ENCODE assay signal across 8 cellular contexts in the genomic region with DNA sequence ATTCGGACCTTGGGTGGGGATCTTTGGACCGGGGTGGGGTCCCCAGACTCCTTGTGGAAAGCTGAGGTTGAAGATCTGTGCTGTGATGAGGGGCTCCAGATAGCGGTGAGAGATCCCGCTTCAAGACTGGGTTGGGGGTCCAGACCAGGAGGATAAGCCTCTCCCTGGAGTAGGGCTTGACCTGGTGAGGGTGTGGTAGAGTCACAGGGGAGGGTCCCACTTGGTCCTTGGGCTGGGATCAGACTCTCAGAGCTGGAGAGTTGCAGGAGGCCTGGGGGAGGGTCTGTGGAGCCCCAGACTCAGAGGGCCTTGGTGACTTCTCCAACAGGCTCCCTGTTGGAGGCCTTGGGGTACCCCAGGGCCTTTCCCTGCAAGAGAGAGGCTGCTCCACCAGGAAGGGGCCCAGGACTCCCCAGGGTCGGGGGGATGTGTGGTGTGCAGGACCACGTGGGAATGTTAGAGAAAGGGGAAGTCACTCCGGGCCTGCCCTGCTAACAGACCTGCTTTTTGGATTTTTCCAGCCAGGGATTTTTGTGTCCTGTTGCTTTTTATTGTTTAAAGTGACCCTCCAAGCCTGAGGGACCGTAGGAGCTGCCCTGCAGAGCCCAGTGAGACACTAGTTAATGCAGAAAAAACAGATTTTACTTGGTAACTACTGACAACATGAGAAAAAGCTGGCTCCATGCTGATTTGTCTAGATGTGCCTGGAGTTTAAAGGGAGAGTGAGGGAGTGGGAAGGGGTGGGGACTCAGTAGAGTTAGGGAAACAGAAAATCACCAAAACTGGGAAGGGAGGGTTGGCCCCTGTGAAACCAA. TPM values are rescaled to one million over a fixed set of nuclear protein-coding genes. Genes with fewer than 3 reads are reported as not detected.
DNase-seq lines count a peak whose midpoint lies in the region; ATAC-seq and TF ChIP-seq lines count a peak whose summit lies in the region.

No MANE protein-coding gene starts in this region.

- DNase-seq in DND-41 = peak; percentile 55
- peak; percentile 50 for DNase-seq in HT-29 (ENCODE audit: low spot score)
- DNase-seq in activated B cell treated with CpG ODN at 0.5 μM for 24 hours = peak; percentile 34
- DNase-seq in fibroblast of gingiva (ENCODE audit: low read depth) = peak; percentile 77
- peak in 1 of 10 donors; percentile 14 for DNase-seq in naive thymus-derived CD8-positive, alpha-beta T cell
- no peak for DNase-seq in activated gamma-delta T cell (lab: John Stamatoyannopoulos, UW)
- no peak for DNase-seq in NCI-H1105 treated with DMSO at 0.1 percent for 48 hours (lab: John Stamatoyannopoulos, UW)

- H3K9me3 ChIP-seq in DND-41 (ENCODE audit: insufficient read depth, low read length, severe bottlenecking) = no peaks in the 10 kb centered on the region

- peaks cover 50% of the 10 kb centered on the region for H3K4me1 Mint-ChIP-seq in activated B cell treated with CpG ODN at 0.5 μM for 24 hours
- H3K4me1 Mint-ChIP-seq in naive thymus-derived CD8-positive, alpha-beta T cell = peaks cover 22 to 62% (median 47%) of the 10 kb centered on the region in 4 donors

- H3K36me3 ChIP-seq in DND-41 (ENCODE audit: insufficient read depth, low read length) = peaks cover 9% of the 10 kb centered on the region

- H3K27ac Mint-ChIP-seq in activated B cell treated with CpG ODN at 0.5 μM for 24 hours = peak overlapping the region; percentile 94
- peak overlapping the region; percentile 91 to 98 (median 96) for H3K27ac Mint-ChIP-seq in naive thymus-derived CD8-positive, alpha-beta T cell

- ATAC-seq in DND-41 (ENCODE audit: insufficient read depth, low read depth) (peak; percentile 21), activated B cell treated with CpG ODN at 0.5 μM for 24 hours (ENCODE audit: low read depth) (peak; percentile 36), HG03457 (IDR thresholded peaks at IDR 0.05; ENCODE audit: unreplicated experiment) (no peak)
- ATAC-seq in naive thymus-derived CD8-positive, alpha-beta T cell = peak; percentile 19 to 21

- peak overlapping the region; percentile 94 for H3K9ac ChIP-seq in DND-41 (ENCODE audit: low read depth, low read length)

- peaks cover 6% of the 10 kb centered on the region; the same call in 1 of the 2 replicates for H4K20me1 ChIP-seq in DND-41 (ENCODE audit: insufficient read depth, low read length)

- no peak for TF ChIP-seq CTCF in DND-41 (IDR thresholded peaks at IDR 0.05; ENCODE audit: borderline replicate concordance, extremely low read depth, low read length, poor library complexity, severe bottlenecking)
- no peak for TF ChIP-seq CTCF in activated B cell treated with CpG ODN at 0.5 μM for 24 hours (IDR thresholded peaks at IDR 0.05)

- H3K4me3 Mint-ChIP-seq in activated B cell treated with CpG ODN at 0.5 μM for 24 hours = peak overlapping the region; percentile 94
- H3K4me3 Mint-ChIP-seq in naive thymus-derived CD8-positive, alpha-beta T cell = peak overlapping the region; percentile 89 to 98 (median 92)

- H3K4me2 ChIP-seq in DND-41 (ENCODE audit: insufficient read depth, low read length) = peak overlapping the region; percentile 90

- H3K4me1 ChIP-seq in DND-41 (ENCODE audit: insufficient read depth, low read length) = peaks cover 41% of the 10 kb centered on the region

- no peaks in the 10 kb centered on the region for H3K27me3 Mint-ChIP-seq in activated B cell treated with CpG ODN at 0.5 μM for 24 hours
- H3K27me3 Mint-ChIP-seq in naive thymus-derived CD8-positive, alpha-beta T cell = no peaks in the 10 kb centered on the region

- peak overlapping the region; percentile 83 for H2AFZ ChIP-seq in DND-41 (ENCODE audit: low read depth, low read length)

- CTCF ChIA-PET in activated B cell treated with CpG ODN at 0.5 μM for 24 hours (lab: Charles Lee) = interaction anchor here (0.5 to 2.5 kb wide), 4 partner anchors 11 to 267 kb away, joined by 3 to 10 read pairs (median 3); no protein-coding TSS in a partner anchor

- H3K79me2 ChIP-seq in DND-41 (ENCODE audit: insufficient read depth, low read length) = peaks cover 66% of the 10 kb centered on the region

- POLR2A ChIA-PET in activated B cell treated with CpG ODN at 0.5 μM for 24 hours (lab: Charles Lee) = interaction anchor here (1.0 to 1.9 kb wide), 4 partner anchors 8 to 175 kb away, joined by 3 to 9 read pairs (median 4); partner anchors contain the start of genes TANGO2 and TRMT2A
- POLR2A ChIA-PET in naive thymus-derived CD8-positive, alpha-beta T cell (lab: Charles Lee) = interaction anchor here (0.7 to 1.1 kb wide), 7 partner anchors 39 to 212 kb away, joined by 3 to 7 read pairs (median 3); partner anchors contain the start of gene TANGO2

- peak overlapping the region; percentile 95 to 99 for H3K4me3 ChIP-seq in DND-41 (ENCODE audit: low read depth in 1 of 2, low read length in 2 of 2)

- H3K36me3 Mint-ChIP-seq in activated B cell treated with CpG ODN at 0.5 μM for 24 hours (ENCODE audit: low read depth) = peaks cover 17% of the 10 kb centered on the region
- H3K36me3 Mint-ChIP-seq in naive thymus-derived CD8-positive, alpha-beta T cell = peaks cover 6 to 7% (median 6%) of the 10 kb centered on the region in 3 donors

- H3K9me3 Mint-ChIP-seq in activated B cell treated with CpG ODN at 0.5 μM for 24 hours = no peaks in the 10 kb centered on the region
- H3K9me3 Mint-ChIP-seq in naive thymus-derived CD8-positive, alpha-beta T cell = peaks cover 0 to 9% (median 0%) of the 10 kb centered on the region in 9 donors

- intact Hi-C loops in activated B cell treated with CpG ODN at 0.5 μM for 24 hours (cut with micrococcal nuclease) = no loop called here

- H3K27me3 ChIP-seq in DND-41 (ENCODE audit: insufficient read depth, low read length, poor library complexity) = no peaks in the 10 kb centered on the region

- peak overlapping the region; percentile 98 for H3K27ac ChIP-seq in DND-41 (ENCODE audit: low read length)

RNA-seq across cellular contexts. Expression of gene TXNRD2, which starts 0.7 kb away (rescaled TPM):
- total RNA-seq in HT-29 (2014; rRNA removed; shearing (Covaris generic)) = 88.4 and 95.8 TPM in 2 replicates
- 24.4 and 31.2 TPM in 2 replicates for total RNA-seq in activated B cell treated with CpG ODN at 0.5 μM for 24 hours
- total RNA-seq in naive thymus-derived CD8-positive, alpha-beta T cell = 10 to 100 TPM; 33.4 to 33.8 TPM
- 10 to 100 TPM in 2 of 3 donors, 1 to 10 TPM in 1; 6.5 to 14.9 (median 10.6) TPM for polyA plus RNA-seq in naive thymus-derived CD8-positive, alpha-beta T cell

RNA-seq across cellular contexts. Expression of gene COMT, which starts 0.7 kb away (rescaled TPM):
- total RNA-seq in HT-29 (2014; rRNA removed; shearing (Covaris generic)) = 665 and 669 TPM in 2 replicates
- total RNA-seq in activated B cell treated with CpG ODN at 0.5 μM for 24 hours = 40.6 and 49.5 TPM in 2 replicates
- total RNA-seq in naive thymus-derived CD8-positive, alpha-beta T cell = 10 to 100 TPM; 40.7 to 43.0 TPM
- 10 to 100 TPM; 92.1 to 97.2 (median 92.6) TPM for polyA plus RNA-seq in naive thymus-derived CD8-positive, alpha-beta T cell

Comparison
In these comparisons a context has a peak if more than half of its experiments do, and no peak if none do; other contexts are left out.
1. DNase-seq: peak in DND-41 (single experiment), HT-29 (single experiment), activated B cell treated with CpG ODN at 0.5 μM for 24 hours (single experiment) and fibroblast of gingiva (single experiment); none in activated gamma-delta T cell (single experiment) and NCI-H1105 treated with DMSO at 0.1 percent for 48 hours (single experiment).
2. RNA of gene COMT, which starts 0.7 kb away (total RNA-seq): 665 to 669 TPM in HT-29; 40.7 to 43.0 TPM in naive thymus-derived CD8-positive, alpha-beta T cell and 40.6 to 49.5 TPM in activated B cell treated with CpG ODN at 0.5 μM for 24 hours; every median in the first group is over 10 times any median in the second.